In the genomic region with DNA sequence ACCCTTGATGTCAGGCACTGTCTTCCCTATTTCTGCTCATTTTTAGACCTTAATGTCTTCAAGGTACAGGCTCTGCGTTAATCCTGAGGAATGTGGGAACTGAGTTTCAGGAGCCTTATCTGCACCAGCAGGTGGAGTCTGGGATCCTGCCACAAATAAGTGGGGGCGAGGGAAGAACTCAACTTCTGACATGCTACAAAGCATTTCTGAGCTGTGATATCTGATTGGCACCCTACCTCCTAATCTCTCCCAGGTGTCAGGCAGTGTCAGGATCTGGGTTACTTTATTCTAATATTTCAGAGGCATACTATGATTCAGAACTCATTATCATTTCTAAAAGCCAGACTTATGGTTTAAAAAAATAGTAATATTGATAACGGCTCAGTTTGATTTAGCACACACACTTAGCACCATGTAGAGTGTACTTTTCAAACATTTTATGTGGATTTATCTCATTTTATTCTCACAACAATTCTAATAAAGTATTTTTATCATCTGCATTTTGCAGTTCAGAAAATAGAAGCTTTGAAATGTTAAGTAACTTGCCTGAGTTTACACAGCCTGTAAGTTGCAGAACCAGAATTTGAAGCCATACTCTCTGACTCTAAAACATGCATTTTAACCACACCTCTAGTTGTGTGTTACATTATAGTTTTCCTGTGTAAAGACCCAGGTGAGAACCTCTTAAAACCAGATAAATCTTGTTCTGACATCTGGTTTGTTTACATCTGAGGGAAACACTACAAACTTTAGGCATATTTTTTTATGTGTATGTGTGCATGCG, we compare ENCODE assay signal across 1 cellular context.
TF ChIP-seq lines count a peak whose summit lies in the region.

No MANE protein-coding gene starts in this region.

TF ChIP-seq in HepG2, 621 proteins besides CTCF, POLR2A, EP300 and RAD21 (continued from another document):
- TF ChIP-seq, protein P1, sequence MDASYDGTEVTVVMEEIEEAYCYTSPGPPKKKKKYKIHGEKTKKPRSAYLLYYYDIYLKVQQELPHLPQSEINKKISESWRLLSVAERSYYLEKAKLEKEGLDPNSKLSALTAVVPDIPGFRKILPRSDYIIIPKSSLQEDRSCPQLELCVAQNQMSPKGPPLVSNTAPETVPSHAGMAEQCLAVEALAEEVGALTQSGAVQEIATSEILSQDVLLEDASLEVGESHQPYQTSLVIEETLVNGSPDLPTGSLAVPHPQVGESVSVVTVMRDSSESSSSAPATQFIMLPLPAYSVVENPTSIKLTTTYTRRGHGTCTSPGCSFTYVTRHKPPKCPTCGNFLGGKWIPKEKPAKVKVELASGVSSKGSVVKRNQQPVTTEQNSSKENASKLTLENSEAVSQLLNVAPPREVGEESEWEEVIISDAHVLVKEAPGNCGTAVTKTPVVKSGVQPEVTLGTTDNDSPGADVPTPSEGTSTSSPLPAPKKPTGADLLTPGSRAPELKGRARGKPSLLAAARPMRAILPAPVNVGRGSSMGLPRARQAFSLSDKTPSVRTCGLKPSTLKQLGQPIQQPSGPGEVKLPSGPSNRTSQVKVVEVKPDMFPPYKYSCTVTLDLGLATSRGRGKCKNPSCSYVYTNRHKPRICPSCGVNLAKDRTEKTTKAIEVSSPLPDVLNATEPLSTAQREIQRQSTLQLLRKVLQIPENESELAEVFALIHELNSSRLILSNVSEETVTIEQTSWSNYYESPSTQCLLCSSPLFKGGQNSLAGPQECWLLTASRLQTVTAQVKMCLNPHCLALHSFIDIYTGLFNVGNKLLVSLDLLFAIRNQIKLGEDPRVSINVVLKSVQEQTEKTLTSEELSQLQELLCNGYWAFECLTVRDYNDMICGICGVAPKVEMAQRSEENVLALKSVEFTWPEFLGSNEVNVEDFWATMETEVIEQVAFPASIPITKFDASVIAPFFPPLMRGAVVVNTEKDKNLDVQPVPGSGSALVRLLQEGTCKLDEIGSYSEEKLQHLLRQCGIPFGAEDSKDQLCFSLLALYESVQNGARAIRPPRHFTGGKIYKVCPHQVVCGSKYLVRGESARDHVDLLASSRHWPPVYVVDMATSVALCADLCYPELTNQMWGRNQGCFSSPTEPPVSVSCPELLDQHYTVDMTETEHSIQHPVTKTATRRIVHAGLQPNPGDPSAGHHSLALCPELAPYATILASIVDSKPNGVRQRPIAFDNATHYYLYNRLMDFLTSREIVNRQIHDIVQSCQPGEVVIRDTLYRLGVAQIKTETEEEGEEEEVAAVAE (CRISPR knock-in tag; IDR thresholded peaks at IDR 0.05; ENCODE audit: borderline replicate concordance) = no peak
- TF ChIP-seq ZNF558 (CRISPR knock-in tag; IDR thresholded peaks at IDR 0.05; ENCODE audit: borderline replicate concordance) = no peak
- no peak for TF ChIP-seq YEATS2 (CRISPR knock-in tag; IDR thresholded peaks at IDR 0.05; ENCODE audit: borderline replicate concordance)
- TF ChIP-seq, protein P2, sequence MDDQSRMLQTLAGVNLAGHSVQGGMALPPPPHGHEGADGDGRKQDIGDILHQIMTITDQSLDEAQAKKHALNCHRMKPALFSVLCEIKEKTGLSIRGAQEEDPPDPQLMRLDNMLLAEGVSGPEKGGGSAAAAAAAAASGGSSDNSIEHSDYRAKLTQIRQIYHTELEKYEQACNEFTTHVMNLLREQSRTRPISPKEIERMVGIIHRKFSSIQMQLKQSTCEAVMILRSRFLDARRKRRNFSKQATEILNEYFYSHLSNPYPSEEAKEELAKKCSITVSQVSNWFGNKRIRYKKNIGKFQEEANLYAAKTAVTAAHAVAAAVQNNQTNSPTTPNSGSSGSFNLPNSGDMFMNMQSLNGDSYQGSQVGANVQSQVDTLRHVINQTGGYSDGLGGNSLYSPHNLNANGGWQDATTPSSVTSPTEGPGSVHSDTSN (CRISPR knock-in tag; IDR thresholded peaks at IDR 0.05; ENCODE audit: borderline replicate concordance) = no peak
- TF ChIP-seq TCF7 (IDR thresholded peaks at IDR 0.05; ENCODE audit: low read depth) = no peak
